34 cellular contexts compared by ENCODE assay signal in genomic region chr18:45608400-45608799, GRCh38. TPM values are rescaled to one million over a fixed set of nuclear protein-coding genes. Genes with fewer than 3 reads are reported as not detected.
"Had no signal": no experiment of that assay in that cellular context is flagged by ENCODE, and none has a peak within 500 bp of the region (broad histone marks: within the 10 kb centered on the region; RNA-seq: fewer than 3 reads in every experiment).

No MANE protein-coding gene starts in this region.

- DNase-seq: activated CD4-positive, alpha-beta T cell treated with anti-CD3 and anti-CD28 coated beads for 48 hours; activated CD4-positive, alpha-beta T cell treated with anti-CD3 and anti-CD28 coated beads, Interleukin-2, amount 50 U/mL, for 48 hours; activated CD8-positive, alpha-beta memory T cell treated with anti-CD3 and anti-CD28 coated beads for 24 hours; activated effector memory CD4-positive, alpha-beta T cell treated with Interleukin-2 at 50 U/mL for 16 hours; activated naive CD4-positive, alpha-beta T cell treated with anti-CD3 and anti-CD28 coated beads for 36 hours; activated naive CD8-positive, alpha-beta T cell treated with anti-CD3 and anti-CD28 coated beads for 36 hours; adrenal gland; caudate nucleus; cortex of kidney; effector memory CD8-positive, alpha-beta T cell; erythroblast; hypothalamus; immature natural killer cell; kidney; ovary; stimulated activated CD4-positive, alpha-beta T cell treated with anti-CD3 and anti-CD28 coated beads, Interleukin-15, amount 100 ng/mL, for 24 hours; stimulated activated CD4-positive, alpha-beta T cell treated with anti-CD3 and anti-CD28 coated beads, Interleukin-2, amount 100 ng/mL, for 24 hours; stimulated activated naive B cell treated with anti-CD40 and anti-IgM and Interleukin-4, amounts not matched to agents 10 μg/mL and 1 μg/mL and 100 μg/mL, for 72 hours; stomach; T-helper 9 cell; thyroid gland; WERI-Rb-1 had no signal

- ATAC-seq: activated CD4-positive, CD25-positive, alpha-beta regulatory T cell treated with anti-CD3 and anti-CD28 coated beads, Interleukin-2, amount 50 U/mL, for 24 hours; effector memory CD8-positive, alpha-beta T cell; stimulated activated naive B cell treated with anti-CD40 and anti-IgM and Interleukin-4, amounts not matched to agents 10 μg/mL and 1 μg/mL and 100 μg/mL, for 72 hours had no signal

- H3K9me3 ChIP-seq: adrenal gland, ascending aorta, ovary, stomach, thyroid gland had no signal

- H3K27me3 ChIP-seq: adrenal gland, ascending aorta, ovary, stomach, thyroid gland had no signal

- H3K9me3 Mint-ChIP-seq: activated naive CD4-positive, alpha-beta T cell treated with anti-CD3 and anti-CD28 coated beads for 36 hours; activated naive CD8-positive, alpha-beta T cell treated with anti-CD3 and anti-CD28 coated beads for 36 hours; brain; effector memory CD8-positive, alpha-beta T cell; immature natural killer cell; stimulated activated naive B cell treated with anti-CD40 and anti-IgM and Interleukin-4, amounts not matched to agents 10 μg/mL and 1 μg/mL and 100 μg/mL, for 72 hours; T-helper 1 cell treated with Interleukin-12 subunit alpha and Interleukin-12 subunit beta and Interleukin-4 antibody, amounts not matched to agents 30 μg/mL and 1 μg/mL, for 36 hours had no signal

- H3K4me1 Mint-ChIP-seq: activated naive CD8-positive, alpha-beta T cell treated with anti-CD3 and anti-CD28 coated beads for 36 hours; brain; immature natural killer cell; stimulated activated naive B cell treated with anti-CD40 and anti-IgM and Interleukin-4, amounts not matched to agents 10 μg/mL and 1 μg/mL and 100 μg/mL, for 72 hours had no signal

- H3K4me1 ChIP-seq: ascending aorta had no signal

- H3K27ac Mint-ChIP-seq: activated naive CD4-positive, alpha-beta T cell treated with anti-CD3 and anti-CD28 coated beads for 36 hours; activated naive CD8-positive, alpha-beta T cell treated with anti-CD3 and anti-CD28 coated beads for 36 hours; brain; effector memory CD8-positive, alpha-beta T cell; immature natural killer cell; progenitor cell of endocrine pancreas; stimulated activated naive B cell treated with anti-CD40 and anti-IgM and Interleukin-4, amounts not matched to agents 10 μg/mL and 1 μg/mL and 100 μg/mL, for 72 hours; T-helper 1 cell treated with Interleukin-12 subunit alpha and Interleukin-12 subunit beta and Interleukin-4 antibody, amounts not matched to agents 30 μg/mL and 1 μg/mL, for 36 hours had no signal

- H3K36me3 Mint-ChIP-seq: activated naive CD8-positive, alpha-beta T cell treated with anti-CD3 and anti-CD28 coated beads for 36 hours; brain; stimulated activated naive B cell treated with anti-CD40 and anti-IgM and Interleukin-4, amounts not matched to agents 10 μg/mL and 1 μg/mL and 100 μg/mL, for 72 hours had no signal

- H3K27me3 Mint-ChIP-seq: brain had no signal

- H3K4me3 Mint-ChIP-seq: activated naive CD4-positive, alpha-beta T cell treated with anti-CD3 and anti-CD28 coated beads for 36 hours; activated naive CD8-positive, alpha-beta T cell treated with anti-CD3 and anti-CD28 coated beads for 36 hours; brain; effector memory CD8-positive, alpha-beta T cell; immature natural killer cell; stimulated activated naive B cell treated with anti-CD40 and anti-IgM and Interleukin-4, amounts not matched to agents 10 μg/mL and 1 μg/mL and 100 μg/mL, for 72 hours; T-helper 1 cell treated with Interleukin-12 subunit alpha and Interleukin-12 subunit beta and Interleukin-4 antibody, amounts not matched to agents 30 μg/mL and 1 μg/mL, for 36 hours had no signal

- H3K36me3 ChIP-seq: adrenal gland, ascending aorta, ovary, stomach, thyroid gland, WERI-Rb-1 had no signal

- H3K4me3 ChIP-seq: adrenal gland, ascending aorta, ovary, smooth muscle cell, stomach, thyroid gland had no signal

- H3K27ac ChIP-seq: adrenal gland, ascending aorta, ovary, thyroid gland, WERI-Rb-1 had no signal

RNA-seq across cellular contexts. Expression of gene SLC14A2, which starts 6.9 kb away (rescaled TPM):
- total RNA-seq: activated naive CD4-positive, alpha-beta T cell treated with anti-CD3 and anti-CD28 coated beads for 36 hours; ascending aorta; chondrocyte; frontal cortex; lung microvascular endothelial cell; mucosa of gallbladder; ureter had no signal
- polyA plus RNA-seq: neural cell, smooth muscle cell, stomach had no signal
